ENCODE assay signal across 9 cellular contexts in genomic region chr5:140322751-140323731, GRCh38. TPM values are rescaled to one million over a fixed set of nuclear protein-coding genes. Genes with fewer than 3 reads are reported as not detected.
DNase-seq lines count a peak whose midpoint lies in the region; ATAC-seq and TF ChIP-seq lines count a peak whose summit lies in the region.
"Had no signal": no experiment of that assay in that cellular context is flagged by ENCODE, and none has a peak within 500 bp of the region (broad histone marks: within the 10 kb centered on the region; RNA-seq: fewer than 3 reads in every experiment).

No MANE protein-coding gene starts in this region.

- no peaks in the 10 kb centered on the region for H3K36me3 Mint-ChIP-seq in nephron (ENCODE audit: low read depth)

- DNase-seq in NCI-H1092 treated with DMSO at 0.1 percent for 48 hours (lab: John Stamatoyannopoulos, UW) (peak; percentile 62), epithelial cell of prostate (ENCODE audit: low read depth, low spot score) (no peak), GM10248 (ENCODE audit: extremely low spot score) (no peak), colonic mucosa (no peak)
- no peak for DNase-seq in activated effector memory CD4-positive, alpha-beta T cell treated with Interleukin-2 at 50 U/mL for 16 hours

- peaks cover 48% of the 10 kb centered on the region for H3K4me1 Mint-ChIP-seq in nephron

- no peak overlapping the region for H3K9ac ChIP-seq in colonic mucosa (ENCODE audit: low read depth in 2 of 2, low read length in 2 of 2)

- CTCF ChIA-PET in GM10248 (lab: Yijun Ruan, JAX): interaction anchor here (0.6 to 1.5 kb wide), 3 partner anchors 11 to 24 kb away, joined by 3 read pairs; no protein-coding TSS in a partner anchor

- no peaks in the 10 kb centered on the region for H3K9me3 ChIP-seq in colonic mucosa
- H3K9me3 ChIP-seq: Peyer's patch had no signal

- H3K4me1 ChIP-seq in ACC112 (ENCODE audit: control insufficient read depth, insufficient read depth, low read length, unreplicated experiment) (peaks cover 54% of the 10 kb centered on the region), colonic mucosa (no peaks in the 10 kb centered on the region)

- TF ChIP-seq CTCF in nephron (IDR thresholded peaks at IDR 0.05; ENCODE audit: unreplicated experiment in 3 of 3) (no peak), GM10248 (IDR thresholded peaks at IDR 0.05; ENCODE audit: control extremely low read depth, extremely low read depth, low read depth, missing control alignments) (no peak), colonic mucosa (IDR thresholded peaks at IDR 0.05) (no peak)

- POLR2A ChIA-PET in GM10248 (lab: Yijun Ruan, JAX): no interaction called here

- H3K9me3 Mint-ChIP-seq in nephron: no peaks in the 10 kb centered on the region

- H2AFZ ChIP-seq in ACC112 (ENCODE audit: low read length, unreplicated experiment): peak overlapping the region; percentile 12

- H3K4me3 ChIP-seq in ACC112 (ENCODE audit: low read depth, low read length): peak overlapping the region; percentile 36; the same call in 1 of the 2 replicates
- no peak overlapping the region for H3K4me3 ChIP-seq in colonic mucosa
- H3K4me3 ChIP-seq: Peyer's patch had no signal

- no peak for ATAC-seq in HG03108 (IDR thresholded peaks at IDR 0.05; ENCODE audit: unreplicated experiment)

- H3K27ac ChIP-seq in ACC112 (ENCODE audit: low read depth, low read length): peak overlapping the region; percentile 93
- peak overlapping the region; percentile 83 for H3K27ac ChIP-seq in epithelial cell of prostate
- no peak overlapping the region for H3K27ac ChIP-seq in colonic mucosa

- no peaks in the 10 kb centered on the region for H3K27me3 ChIP-seq in ACC112 (ENCODE audit: insufficient read depth, low read length)
- H3K27me3 ChIP-seq in colonic mucosa: no peaks in the 10 kb centered on the region
- H3K27me3 ChIP-seq: Peyer's patch had no signal

- H3K36me3 ChIP-seq in ACC112 (ENCODE audit: insufficient read depth, low read length): no peaks in the 10 kb centered on the region
- H3K36me3 ChIP-seq in colonic mucosa: no peaks in the 10 kb centered on the region
- H3K36me3 ChIP-seq: Peyer's patch had no signal

- peak overlapping the region; percentile 85 to 89 (median 88) for H3K27ac Mint-ChIP-seq in nephron

- no peaks in the 10 kb centered on the region for H3K79me2 ChIP-seq in ACC112 (ENCODE audit: control insufficient read depth, insufficient read depth, low read length, unreplicated experiment)

- intact Hi-C loops in colonic mucosa (cut with DNase I): no loop called here

- H3K27me3 Mint-ChIP-seq in nephron (ENCODE audit: low read depth): peaks cover 4% of the 10 kb centered on the region

- no peak overlapping the region for H3K4me3 Mint-ChIP-seq in nephron

RNA-seq across cellular contexts. Expression of gene PFDN1, which starts 20.1 kb away (rescaled TPM):
- total RNA-seq in colonic mucosa: 10 to 100 TPM; 41.2 to 41.4 TPM

RNA-seq across cellular contexts. Expression of gene HBEGF, which starts 23.4 kb away (rescaled TPM):
- 10 to 100 TPM in 1 of 2 donors, 1 to 10 TPM in 1; 4.3 to 14.6 TPM for total RNA-seq in colonic mucosa

RNA-seq across cellular contexts. Expression of gene SLC4A9, which starts 37.0 kb away (rescaled TPM):
- under 1 TPM in 1 of 2 donors, not detected in 1; 0.42 TPM for total RNA-seq in colonic mucosa
